Comparison of ENCODE assay signal across 9 cellular contexts in genomic region chr6:130885392-130886192, GRCh38. TPM values are rescaled to one million over a fixed set of nuclear protein-coding genes. Genes with fewer than 3 reads are reported as not detected.
A peak's percentile ranks its signal among the peaks of the same experiment; 100 is the strongest.
DNase-seq lines count a peak whose midpoint lies in the region; FAIRE-seq and TF ChIP-seq lines count a peak whose summit lies in the region.
"Had no signal": no experiment of that assay in that cellular context is flagged by ENCODE, and none has a peak within 500 bp of the region (broad histone marks: within the 10 kb centered on the region; RNA-seq: fewer than 3 reads in every experiment).

No MANE protein-coding gene starts in this region.

- peaks cover 4% of the 10 kb centered on the region for H3K4me1 Mint-ChIP-seq in progenitor cell of endocrine pancreas (ENCODE audit: low read depth)

- H3K4me1 ChIP-seq in SJSA1 (replicated peaks): peaks cover 2% of the 10 kb centered on the region; the same call in 1 of the 2 replicates

- H3K4me3 Mint-ChIP-seq in progenitor cell of endocrine pancreas (ENCODE audit: low read depth): no peak overlapping the region

- no peak overlapping the region for H3K4me3 ChIP-seq in SJSA1

- no peaks in the 10 kb centered on the region for H3K27me3 ChIP-seq in SJSA1 (replicated peaks)

- TF ChIP-seq POLR2A in H54 (IDR thresholded peaks at IDR 0.05; ENCODE audit: low read depth, low read length): no peak

- no peak overlapping the region for H3K27ac ChIP-seq in SJSA1

- H3K9me3 ChIP-seq in SJSA1 (replicated peaks): no peaks in the 10 kb centered on the region

- no peak for FAIRE-seq in H54 (lab: Jason Lieb, UNC)

- no peaks in the 10 kb centered on the region for H3K9me3 Mint-ChIP-seq in progenitor cell of endocrine pancreas (ENCODE audit: low read depth)

- peak; percentile 95 for TF ChIP-seq CTCF in progenitor cell of endocrine pancreas (IDR thresholded peaks at IDR 0.05; ENCODE audit: unreplicated experiment)

- H3K36me3 Mint-ChIP-seq in progenitor cell of endocrine pancreas (ENCODE audit: insufficient read depth): peaks cover 8% of the 10 kb centered on the region

- H3K27me3 Mint-ChIP-seq in progenitor cell of endocrine pancreas: no peaks in the 10 kb centered on the region

- H3K27ac Mint-ChIP-seq in progenitor cell of endocrine pancreas: no peak overlapping the region

- DNase-seq in GM04504 (ENCODE audit: low read depth): peak; percentile 48
- DNase-seq in H54 (ENCODE audit: insufficient read length, low spot score): peak; percentile 13
- peak; percentile 70 for DNase-seq in LoVo (ENCODE audit: low spot score)
- DNase-seq in SJSA1 (ENCODE audit: low read depth in 1 of 2, low spot score in 2 of 2): peak; percentile 53 to 70
- peak; percentile 63 for DNase-seq in activated naive CD4-positive, alpha-beta T cell treated with Interleukin-2 at 50 U/mL for 16 hours
- DNase-seq in globus pallidus (ENCODE audit: low spot score): peak; percentile 84
- DNase-seq in progenitor cell of endocrine pancreas (ENCODE audit: low spot score, unreplicated experiment): peak; percentile 74
- DNase-seq in GOT3 (lab: John Stamatoyannopoulos, UW): no peak

- peaks cover 45% of the 10 kb centered on the region for H3K36me3 ChIP-seq in SJSA1

RNA-seq across cellular contexts. Expression of gene SMLR1, which starts 58.4 kb away (rescaled TPM):
- total RNA-seq in SJSA1 (2014; rRNA removed; shearing (Covaris generic)): not detected in 2 replicates
- total RNA-seq in progenitor cell of endocrine pancreas: 0.79 and 0.91 TPM in 2 replicates
- total RNA-seq: subcutaneous adipose tissue had no signal
